8 cellular contexts compared by ENCODE assay signal in the genomic region with DNA sequence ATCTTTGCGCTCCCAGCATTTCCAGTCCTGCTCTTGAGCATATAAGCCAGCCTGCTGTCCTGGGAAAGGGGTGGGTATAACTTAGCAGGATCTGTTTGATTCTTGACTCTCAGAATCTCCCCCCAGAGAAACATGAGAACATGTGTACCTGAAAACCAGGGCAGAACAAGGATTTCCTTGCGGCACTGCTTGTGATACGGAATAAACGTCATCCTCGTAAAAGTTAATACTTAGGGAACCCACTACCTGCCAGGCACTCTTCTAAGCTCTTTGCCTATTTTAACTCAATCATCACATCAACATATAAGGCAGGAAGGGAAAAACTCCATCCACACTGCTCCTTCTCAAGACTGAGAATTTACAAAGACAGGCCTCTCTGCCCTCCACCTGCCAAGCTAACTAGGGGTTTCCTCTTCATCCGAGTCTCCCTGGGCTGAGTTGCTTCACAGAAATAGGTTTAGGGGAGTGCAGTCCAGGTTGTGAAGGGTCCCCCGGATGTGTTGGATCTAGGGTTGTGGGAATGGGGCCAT. TPM values are rescaled to one million over a fixed set of nuclear protein-coding genes. Genes with fewer than 3 reads are reported as not detected.
A peak's percentile ranks its signal among the peaks of the same experiment; 100 is the strongest.
DNase-seq lines count a peak whose midpoint lies in the region; ATAC-seq, FAIRE-seq and TF ChIP-seq lines count a peak whose summit lies in the region.

No MANE protein-coding gene starts in this region.

- no peak for FAIRE-seq in D721Med (lab: Jason Lieb, UNC)
- FAIRE-seq in pancreas (lab: Jason Lieb, UNC), result no peak

- H3K4me3 ChIP-seq in Panc1 (ENCODE audit: low read depth in 2 of 2, low read length in 2 of 2), result peak overlapping the region; percentile 58 to 81
- H3K4me3 ChIP-seq in epithelial cell of esophagus (ENCODE audit: low read length), result peak overlapping the region; percentile 60
- H3K4me3 ChIP-seq in pancreas, result peak overlapping the region; percentile 73 to 99 (median 98)

- 40 to 41% methylated on average over 7 of the region's 7 CpGs for WGBS in pancreas, 2 donors

- intact Hi-C loops in Panc1 (cut with micrococcal nuclease; ENCODE audit: unreplicated experiment) (no loop called here), pancreas (cut with DNase I) (no loop called here)

- H3K27ac ChIP-seq in Panc1 (ENCODE audit: low read length) (peak overlapping the region; percentile 83), pancreas (peak overlapping the region; percentile 91 to 99 (median 96))

- H3K27me3 ChIP-seq in Panc1 (ENCODE audit: control insufficient read depth, insufficient read depth, low read length) (no peaks in the 10 kb centered on the region), pancreas (no peaks in the 10 kb centered on the region)

- TF ChIP-seq CTCF in D721Med (IDR thresholded peaks at IDR 0.05; ENCODE audit: insufficient read depth, missing control alignments) (no peak), Panc1 (IDR thresholded peaks at IDR 0.05) (no peak), epithelial cell of esophagus (IDR thresholded peaks at IDR 0.05; ENCODE audit: insufficient read depth, low read depth, low read length, missing control alignments) (no peak), pancreas (IDR thresholded peaks at IDR 0.05) (no peak)

- DNase-seq in D721Med (ENCODE audit: insufficient read length, low spot score) (peak; percentile 16), Panc1 (ENCODE audit: low read depth, low spot score) (no peak), epithelial cell of esophagus (ENCODE audit: low read depth) (no peak), pancreas (no peak), NCI-H2227 (lab: John Stamatoyannopoulos, UW; ENCODE audit: unreplicated experiment) (no peak), mesenteric fat pad (ENCODE audit: low spot score) (no peak), NCI-H1105 (lab: John Stamatoyannopoulos, UW) (no peak)

- ATAC-seq in Panc1, result no peak
- ATAC-seq in pancreas, result no peak
- no peak for ATAC-seq in GM21390 (IDR thresholded peaks at IDR 0.05; ENCODE audit: unreplicated experiment)

- H3K4me1 ChIP-seq in Panc1 (ENCODE audit: control insufficient read depth, insufficient read depth, low read length), result peaks cover 3% of the 10 kb centered on the region; the same call in 1 of the 2 replicates
- no peaks in the 10 kb centered on the region for H3K4me1 ChIP-seq in pancreas

- in situ Hi-C loops in Panc1 (cut with HindIII; ENCODE audit: low pct_unique_long_range_greater_than_20kb, low sequenced_read_pairs), result no loop called here

- POLR2A ChIA-PET in Panc1 (lab: Charles Lee), result no interaction called here

- no peaks in the 10 kb centered on the region for H3K9me3 ChIP-seq in Panc1 (ENCODE audit: control insufficient read depth, insufficient read depth, low read depth, low read length)
- H3K9me3 ChIP-seq in pancreas, result no peaks in the 10 kb centered on the region

- CTCF ChIA-PET in Panc1 (lab: Charles Lee), result no interaction called here

- no TSS peak for BruUV-seq in Panc1 (replicated peaks; lab: Mats Ljungman, UMichigan)

- H3K36me3 ChIP-seq in Panc1 (ENCODE audit: control insufficient read depth, insufficient read depth, low read length) (no peaks in the 10 kb centered on the region), pancreas (no peaks in the 10 kb centered on the region)

RNA-seq across cellular contexts. Expression of a gene that starts 1.1 kb away (rescaled TPM):
- total RNA-seq in Panc1 (2021; ENCODE audit: unreplicated experiment), result 10.4 TPM
- 15.8 TPM for polyA plus RNA-seq in Panc1 (2012; ENCODE audit: insufficient read length)
- 1 to 10 TPM; 4.5 to 6.2 (median 5.6) TPM for total RNA-seq in pancreas
- 10 to 100 TPM; 21.8 to 25.6 TPM for polyA plus RNA-seq in pancreas
- 8.6 TPM for total RNA-seq in mesenteric fat pad

RNA-seq across cellular contexts. Expression of a gene that starts 23.7 kb away (rescaled TPM):
- total RNA-seq in Panc1 (2021; ENCODE audit: unreplicated experiment) (not detected), pancreas (under 1 TPM in 1 of 6 donors, not detected in 5; 0.15 TPM), mesenteric fat pad (not detected)
- not detected for polyA plus RNA-seq in Panc1 (2012; ENCODE audit: insufficient read length)
- polyA plus RNA-seq in pancreas, result under 1 TPM; 0.08 to 0.16 TPM

RNA-seq across cellular contexts. Expression of a gene that starts 24.4 kb away (rescaled TPM):
- total RNA-seq in Panc1 (2021; ENCODE audit: unreplicated experiment), result 39.4 TPM
- polyA plus RNA-seq in Panc1 (2012; ENCODE audit: insufficient read length), result 60.1 TPM
- 10 to 100 TPM; 32.1 to 54.8 (median 36.9) TPM for total RNA-seq in pancreas
- polyA plus RNA-seq in pancreas, result 10 to 100 TPM; 60.3 to 87.3 TPM
- 28.4 TPM for total RNA-seq in mesenteric fat pad

RNA-seq across cellular contexts. Expression of a gene that starts 34.1 kb away (rescaled TPM):
- total RNA-seq in Panc1 (2021; ENCODE audit: unreplicated experiment), result 0.98 TPM
- polyA plus RNA-seq in Panc1 (2012; ENCODE audit: insufficient read length), result 1.6 TPM
- 1 to 10 TPM in 4 of 6 donors, under 1 TPM in 2; 0.43 to 5.2 (median 1.8) TPM for total RNA-seq in pancreas
- polyA plus RNA-seq in pancreas, result 10 to 100 TPM; 11.3 to 38.8 TPM
- 21.8 TPM for total RNA-seq in mesenteric fat pad

RNA-seq across cellular contexts. Expression of a gene that starts 54.5 kb away (rescaled TPM):
- total RNA-seq in Panc1 (2021; ENCODE audit: unreplicated experiment), result 62.2 TPM
- polyA plus RNA-seq in Panc1 (2012; ENCODE audit: insufficient read length), result 64.0 TPM
- total RNA-seq in pancreas, result 10 to 100 TPM; 25.0 to 38.9 (median 32.4) TPM
- 10 to 100 TPM; 52.0 to 63.4 TPM for polyA plus RNA-seq in pancreas
- 35.0 TPM for total RNA-seq in mesenteric fat pad
